ENCODE assay signal across 11 cellular contexts in the genomic region with DNA sequence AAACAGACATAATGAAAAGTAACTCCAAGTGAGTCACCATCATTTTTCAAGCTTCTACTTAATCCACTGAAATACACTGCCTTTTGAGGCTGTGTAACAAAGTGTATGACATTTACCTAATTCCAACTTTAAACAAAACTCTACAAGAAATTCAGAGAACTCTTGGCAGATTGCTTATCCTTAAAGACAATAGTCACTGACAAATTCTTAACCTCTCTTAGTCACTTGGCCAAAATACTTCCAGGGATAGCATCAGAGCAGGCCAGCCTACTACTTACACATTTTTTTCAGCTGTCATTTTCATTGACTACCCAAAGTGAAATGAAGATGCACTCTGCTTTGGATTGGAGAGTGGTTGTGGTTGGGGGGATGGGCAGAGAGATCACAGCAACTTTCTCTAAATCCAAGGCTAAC. TPM values are rescaled to one million over a fixed set of nuclear protein-coding genes. Genes with fewer than 3 reads are reported as not detected.
DNase-seq lines count a peak whose midpoint lies in the region; ATAC-seq, FAIRE-seq and TF ChIP-seq lines count a peak whose summit lies in the region.
"Had no signal": no experiment of that assay in that cellular context is flagged by ENCODE, and none has a peak within 500 bp of the region (broad histone marks: within the 10 kb centered on the region; RNA-seq: fewer than 3 reads in every experiment).

No MANE protein-coding gene starts in this region.

- peak overlapping the region; percentile 40 for H3K27ac ChIP-seq in PC-9
- peak overlapping the region; percentile 50 for H3K27ac ChIP-seq in epithelial cell of prostate
- H3K27ac ChIP-seq in small intestine (ENCODE audit: low read depth in 1 of 2, low read length in 1 of 2) = no peak overlapping the region
- H3K27ac ChIP-seq: C4-2B, pancreas had no signal

- H3K9me3 Mint-ChIP-seq in nephron progenitor cell = peaks cover 9% of the 10 kb centered on the region
- H3K9me3 Mint-ChIP-seq in naive thymus-derived CD8-positive, alpha-beta T cell = no peaks in the 10 kb centered on the region
- H3K9me3 Mint-ChIP-seq in stimulated activated naive B cell treated with anti-CD40 and anti-IgM and Interleukin-4, amounts not matched to agents 10 μg/mL and 1 μg/mL and 100 μg/mL, for 72 hours = no peaks in the 10 kb centered on the region
- H3K9me3 Mint-ChIP-seq: activated T-helper 17 cell treated with anti-CD3 and anti-CD28 coated beads, Interleukin-2, amount 50 U/mL, for 72 hours had no signal

- H3K9me2 ChIP-seq in PC-9 (ENCODE audit: insufficient read depth) = no peaks in the 10 kb centered on the region

- peaks cover 14% of the 10 kb centered on the region for H4K20me1 ChIP-seq in PC-9 (ENCODE audit: insufficient read depth)

- H2AFZ ChIP-seq in PC-9 = no peak overlapping the region

- peaks cover 59% of the 10 kb centered on the region for H3K36me3 Mint-ChIP-seq in nephron progenitor cell (ENCODE audit: low read depth)
- H3K36me3 Mint-ChIP-seq in naive thymus-derived CD8-positive, alpha-beta T cell = peaks cover 0 to 5% (median 0%) of the 10 kb centered on the region in 3 donors
- H3K36me3 Mint-ChIP-seq in stimulated activated naive B cell treated with anti-CD40 and anti-IgM and Interleukin-4, amounts not matched to agents 10 μg/mL and 1 μg/mL and 100 μg/mL, for 72 hours = peaks cover 0 to 4% of the 10 kb centered on the region in 2 donors

- ATAC-seq in naive thymus-derived CD8-positive, alpha-beta T cell = no peak
- ATAC-seq in stimulated activated naive B cell treated with anti-CD40 and anti-IgM and Interleukin-4, amounts not matched to agents 10 μg/mL and 1 μg/mL and 100 μg/mL, for 72 hours (replicated peaks) = no peak
- ATAC-seq: activated T-helper 17 cell treated with anti-CD3 and anti-CD28 coated beads, Interleukin-2, amount 50 U/mL, for 72 hours; pancreas had no signal

- H3K4me3 ChIP-seq in PC-9 (peak overlapping the region; percentile 31; the same call in 1 of the 2 replicates), small intestine (ENCODE audit: low read depth in 1 of 2, low read length in 2 of 2) (no peak overlapping the region)

- peak overlapping the region; percentile 94 for H3K4me3 Mint-ChIP-seq in nephron progenitor cell
- H3K4me3 Mint-ChIP-seq in naive thymus-derived CD8-positive, alpha-beta T cell = peak overlapping the region in 1 of 10 donors; percentile 26
- H3K4me3 Mint-ChIP-seq in stimulated activated naive B cell treated with anti-CD40 and anti-IgM and Interleukin-4, amounts not matched to agents 10 μg/mL and 1 μg/mL and 100 μg/mL, for 72 hours = no peak overlapping the region
- H3K4me3 Mint-ChIP-seq: activated T-helper 17 cell treated with anti-CD3 and anti-CD28 coated beads, Interleukin-2, amount 50 U/mL, for 72 hours had no signal

- peaks cover 3% of the 10 kb centered on the region for H3K27me3 Mint-ChIP-seq in nephron progenitor cell (ENCODE audit: low read depth, poor library complexity)
- H3K27me3 Mint-ChIP-seq in naive thymus-derived CD8-positive, alpha-beta T cell = peaks cover 37 to 68% (median 53%) of the 10 kb centered on the region in 5 donors
- H3K27me3 Mint-ChIP-seq in stimulated activated naive B cell treated with anti-CD40 and anti-IgM and Interleukin-4, amounts not matched to agents 10 μg/mL and 1 μg/mL and 100 μg/mL, for 72 hours = peaks cover 50 to 62% of the 10 kb centered on the region in 2 donors

- POLR2A ChIA-PET in PC-9 (lab: Charles Lee; ENCODE audit: unreplicated experiment) = interaction anchor here (0.6 kb wide), 1 partner anchor 78 kb away, joined by 8 read pairs; no protein-coding TSS in a partner anchor
- POLR2A ChIA-PET in naive thymus-derived CD8-positive, alpha-beta T cell (lab: Charles Lee) = no interaction called here

- H3K4me1 Mint-ChIP-seq in nephron progenitor cell = peaks cover 50% of the 10 kb centered on the region
- peaks cover 8 to 18% (median 14%) of the 10 kb centered on the region in 4 donors for H3K4me1 Mint-ChIP-seq in naive thymus-derived CD8-positive, alpha-beta T cell
- H3K4me1 Mint-ChIP-seq in stimulated activated naive B cell treated with anti-CD40 and anti-IgM and Interleukin-4, amounts not matched to agents 10 μg/mL and 1 μg/mL and 100 μg/mL, for 72 hours = peaks cover 7 to 19% of the 10 kb centered on the region in 2 donors

- FAIRE-seq in small intestine (lab: Jason Lieb, UNC) = no peak
- FAIRE-seq: pancreas had no signal

- no peaks in the 10 kb centered on the region for H3K9me3 ChIP-seq in PC-9 (ENCODE audit: insufficient read depth, low read depth)
- H3K9me3 ChIP-seq in small intestine (ENCODE audit: control insufficient read depth, low read depth) = no peaks in the 10 kb centered on the region
- H3K9me3 ChIP-seq: pancreas had no signal

- no TSS peak for BruUV-seq in PC-9 (replicated peaks; lab: Mats Ljungman, UMichigan)

- H3K79me2 ChIP-seq in PC-9 (ENCODE audit: low read depth) = peaks cover 89% of the 10 kb centered on the region

- H3K36me3 ChIP-seq in PC-9 (ENCODE audit: low read depth) (peaks cover 26% of the 10 kb centered on the region), small intestine (ENCODE audit: control insufficient read depth in 2 of 2, insufficient read depth in 2 of 2, low read length in 2 of 2) (no peaks in the 10 kb centered on the region)
- H3K36me3 ChIP-seq: pancreas had no signal

- peaks cover 22% of the 10 kb centered on the region; the same call in 1 of the 2 replicates for H3F3A ChIP-seq in PC-9 (ENCODE audit: insufficient read depth, low read depth)

- intact Hi-C loops in PC-9 (cut with micrococcal nuclease; ENCODE audit: unreplicated experiment) = no loop called here

- CTCF ChIA-PET in PC-9 (lab: Charles Lee) = interaction anchor here (1.2 kb wide), 1 partner anchor 699 kb away, joined by 3 read pairs; no protein-coding TSS in a partner anchor

- TF ChIP-seq CTCF in PC-9 (conservative IDR thresholded peaks at IDR 0.05) (no peak), nephron progenitor cell (IDR thresholded peaks at IDR 0.05) (no peak)

- peak overlapping the region; percentile 98 for H3K4me2 ChIP-seq in PC-9

- DNase-seq in AG08395 (ENCODE audit: low spot score) (peak; percentile 48), PC-9 (peak in 1 of 2 experiments; percentile 39), epithelial cell of prostate (ENCODE audit: low read depth, low spot score) (no peak), nephron progenitor cell (no peak), NCI-H1092 (lab: John Stamatoyannopoulos, UW) (no peak), small intestine (no peak)
- no peak for DNase-seq in naive thymus-derived CD8-positive, alpha-beta T cell
- DNase-seq in stimulated activated naive B cell treated with anti-CD40 and anti-IgM and Interleukin-4, amounts not matched to agents 10 μg/mL and 1 μg/mL and 100 μg/mL, for 72 hours = no peak
- DNase-seq: pancreas had no signal

- H3K27me3 ChIP-seq in PC-9 (ENCODE audit: insufficient read depth, low read depth) = no peaks in the 10 kb centered on the region
- H3K27me3 ChIP-seq in small intestine (ENCODE audit: control insufficient read depth in 2 of 2, insufficient read depth in 2 of 2, low read length in 2 of 2) = peaks cover 0 to 3% of the 10 kb centered on the region in 2 donors
- H3K27me3 ChIP-seq: pancreas had no signal

- H3K4me1 ChIP-seq in PC-9 (replicated peaks; ENCODE audit: insufficient read depth) (peaks cover 40% of the 10 kb centered on the region), small intestine (ENCODE audit: control insufficient read depth in 2 of 2, insufficient read depth in 1 of 2, low read depth in 1 of 2, low read length in 1 of 2) (peaks cover 0 to 2% of the 10 kb centered on the region in 2 donors)
- H3K4me1 ChIP-seq: pancreas had no signal

- H3K27ac Mint-ChIP-seq in nephron progenitor cell = no peak overlapping the region
- no peak overlapping the region for H3K27ac Mint-ChIP-seq in naive thymus-derived CD8-positive, alpha-beta T cell
- H3K27ac Mint-ChIP-seq in stimulated activated naive B cell treated with anti-CD40 and anti-IgM and Interleukin-4, amounts not matched to agents 10 μg/mL and 1 μg/mL and 100 μg/mL, for 72 hours = no peak overlapping the region
- H3K27ac Mint-ChIP-seq: activated T-helper 17 cell treated with anti-CD3 and anti-CD28 coated beads, Interleukin-2, amount 50 U/mL, for 72 hours had no signal

RNA-seq across cellular contexts. Expression of a gene that starts 3.6 kb away (rescaled TPM):
- 73.5 and 85.3 TPM in 2 replicates for total RNA-seq in PC-9 (2021)
- under 1 TPM; 0.57 to 0.58 TPM for total RNA-seq in naive thymus-derived CD8-positive, alpha-beta T cell
- under 1 TPM; 0.06 to 0.37 (median 0.10) TPM for polyA plus RNA-seq in naive thymus-derived CD8-positive, alpha-beta T cell
- polyA plus RNA-seq in small intestine = 10 to 100 TPM in 2 of 3 donors, 1 to 10 TPM in 1; 2.0 to 18.2 (median 11.9) TPM

Comparison
In these comparisons a context has a peak if more than half of its experiments do, and no peak if none do; other contexts are left out.
1. H3K27ac ChIP-seq: peak in PC-9 (single experiment) and epithelial cell of prostate (single experiment); none in small intestine (0 of 2).
2. RNA of a gene that starts 3.6 kb away (total RNA-seq): 73.5 to 85.3 TPM in PC-9; 0.57 to 0.58 TPM in naive thymus-derived CD8-positive, alpha-beta T cell; every median in the first group is over 10 times any median in the second.